In genomic region chr1:186792870-186793581, GRCh38 we compare ENCODE assay signal across 15 cellular contexts. TPM values are rescaled to one million over a fixed set of nuclear protein-coding genes. Genes with fewer than 3 reads are reported as not detected.
DNase-seq lines count a peak whose midpoint lies in the region; ATAC-seq, FAIRE-seq and TF ChIP-seq lines count a peak whose summit lies in the region.
"Had no signal": no experiment of that assay in that cellular context is flagged by ENCODE, and none has a peak within 500 bp of the region (broad histone marks: within the 10 kb centered on the region; RNA-seq: fewer than 3 reads in every experiment).

No MANE protein-coding gene starts in this region.

- no peak for TF ChIP-seq POLR2A in heart left ventricle (IDR thresholded peaks at IDR 0.05)

- 86 to 94% (median 88%) methylated on average over 7 of the region's 7 CpGs for WGBS in heart left ventricle, 4 donors

- H3K27ac ChIP-seq in foreskin keratinocyte = no peak overlapping the region
- H3K27ac ChIP-seq in heart left ventricle = no peak overlapping the region
- H3K27ac ChIP-seq: tibial nerve had no signal

- DNase-seq in RCC 7860 (ENCODE audit: low spot score) (peak; percentile 63), foreskin keratinocyte (peak; percentile 17 to 60), heart left ventricle (no peak), anterior cingulate cortex (lab: John Stamatoyannopoulos, UW) (no peak), amygdala (lab: John Stamatoyannopoulos, UW) (no peak)
- DNase-seq: amniotic stem cell; CD4-positive, alpha-beta memory T cell; effector CD8-positive, alpha-beta T cell; NCI-H2171; T1000 had no signal

- H3K27me3 ChIP-seq in foreskin keratinocyte = no peaks in the 10 kb centered on the region
- H3K27me3 ChIP-seq in heart left ventricle = no peaks in the 10 kb centered on the region
- H3K27me3 ChIP-seq: tibial nerve had no signal

- H3K4me1 ChIP-seq in foreskin keratinocyte (peaks cover 5% of the 10 kb centered on the region), heart left ventricle (no peaks in the 10 kb centered on the region)
- H3K4me1 ChIP-seq: tibial nerve had no signal

- no peak overlapping the region for H3K4me3 ChIP-seq in heart left ventricle
- H3K4me3 ChIP-seq: tibial nerve had no signal

- peak; percentile 40 for FAIRE-seq in RCC 7860 (lab: Jason Lieb, UNC)

- intact Hi-C loops in heart left ventricle (cut with DNase I) = no loop called here

- TF ChIP-seq CTCF in foreskin keratinocyte (conservative IDR thresholded peaks at IDR 0.05) = no peak
- TF ChIP-seq CTCF in heart left ventricle (IDR thresholded peaks at IDR 0.05) = no peak

- no peaks in the 10 kb centered on the region for H3K36me3 ChIP-seq in heart left ventricle
- H3K36me3 ChIP-seq: tibial nerve had no signal

- H3K9me3 ChIP-seq in heart left ventricle = no peaks in the 10 kb centered on the region
- H3K9me3 ChIP-seq: tibial nerve had no signal

- ATAC-seq in GM19438 (IDR thresholded peaks at IDR 0.05; ENCODE audit: low read depth, unreplicated experiment) = peak; percentile 85
- peak; percentile 72 for ATAC-seq in HG03135 (IDR thresholded peaks at IDR 0.05; ENCODE audit: unreplicated experiment)
- ATAC-seq in foreskin keratinocyte = peak; percentile 50
- no peak for ATAC-seq in heart left ventricle
- no peak for ATAC-seq in GM19455 (IDR thresholded peaks at IDR 0.05; ENCODE audit: unreplicated experiment)

RNA-seq across cellular contexts. Expression of gene PLA2G4A, which starts 35.7 kb away (rescaled TPM):
- total RNA-seq in foreskin keratinocyte (11.4 and 16.1 TPM in 2 replicates), heart left ventricle (1 to 10 TPM in 8 of 9 donors, under 1 TPM in 1; 1.00 to 5.8 (median 1.9) TPM)
- polyA plus RNA-seq in foreskin keratinocyte (4.7 and 7.2 TPM in 2 replicates), heart left ventricle (1 to 10 TPM in 1 of 2 donors, under 1 TPM in 1; 0.91 to 1.6 TPM)
- total RNA-seq: LHCN-M2 had no signal
- polyA plus RNA-seq: CD4-positive, alpha-beta memory T cell had no signal

Comparison
In these comparisons a context has a peak if more than half of its experiments do, and no peak if none do; other contexts are left out.
1. ATAC-seq: peak in GM19438 (single experiment), HG03135 (single experiment) and foreskin keratinocyte (single experiment); none in heart left ventricle (0 of 4) and GM19455 (single experiment).
2. DNase-seq: peak in RCC 7860 (single experiment) and foreskin keratinocyte (2 of 2); none in heart left ventricle (0 of 5), anterior cingulate cortex (0 of 58) and amygdala (0 of 56).